1 cellular context compared by ENCODE assay signal in genomic region chr6:3233321-3233720, GRCh38.
TF ChIP-seq lines count a peak whose summit lies in the region.

No MANE protein-coding gene starts in this region.

TF ChIP-seq in H1, 55 proteins besides CTCF, POLR2A, EP300 and RAD21 (continued from another document):
- no peak for TF ChIP-seq USF2 (IDR thresholded peaks at IDR 0.05; ENCODE audit: low read length)
- no peak for TF ChIP-seq ASH2L (IDR thresholded peaks at IDR 0.05; ENCODE audit: low read length)
- no peak for TF ChIP-seq SP1 (IDR thresholded peaks at IDR 0.05; ENCODE audit: low read depth, low read length)
- no peak for TF ChIP-seq POLR2AphosphoS5 (IDR thresholded peaks at IDR 0.05; ENCODE audit: low read depth, low read length)
- TF ChIP-seq SIX5 (IDR thresholded peaks at IDR 0.05; ENCODE audit: low read depth, low read length): no peak
